ENCODE assay signal across 15 cellular contexts in the genomic region with DNA sequence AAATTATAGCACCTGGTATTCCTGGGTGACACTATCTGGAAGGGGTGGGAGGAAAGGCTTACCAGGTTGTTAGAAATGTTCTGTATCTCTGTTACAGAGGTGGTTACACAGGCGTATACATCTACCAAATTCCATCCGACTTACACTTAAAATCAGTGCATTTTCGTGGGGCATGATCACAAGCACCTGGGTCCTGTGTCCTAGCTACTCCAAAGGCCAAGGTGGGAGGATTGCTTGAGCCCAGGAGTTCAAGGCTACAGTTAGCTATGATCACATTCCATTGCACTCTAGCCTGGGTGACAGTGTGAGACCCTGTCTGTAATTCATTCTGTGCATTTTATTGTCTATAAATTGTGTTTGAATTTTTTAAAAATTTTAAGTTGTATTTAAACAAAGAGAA.
DNase-seq lines count a peak whose midpoint lies in the region; ATAC-seq, FAIRE-seq and TF ChIP-seq lines count a peak whose summit lies in the region.
"Had no signal": no experiment of that assay in that cellular context is flagged by ENCODE, and none has a peak within 500 bp of the region (broad histone marks: within the 10 kb centered on the region; RNA-seq: fewer than 3 reads in every experiment).

No MANE protein-coding gene starts in this region.

- H3K36me3 ChIP-seq in ascending aorta = peaks cover 0 to 9% of the 10 kb centered on the region in 2 donors
- H3K36me3 ChIP-seq in trophoblast cell (ENCODE audit: control insufficient read depth in 1 of 2, insufficient read depth in 2 of 2, low read length in 2 of 2) = peaks cover 12 to 29% of the 10 kb centered on the region in 2 experiments
- no peaks in the 10 kb centered on the region for H3K36me3 ChIP-seq in tibial artery
- no peaks in the 10 kb centered on the region for H3K36me3 ChIP-seq in ovary
- no peaks in the 10 kb centered on the region for H3K36me3 ChIP-seq in tibial nerve

- no peaks in the 10 kb centered on the region for H3K4me1 ChIP-seq in right cardiac atrium (ENCODE audit: control insufficient read depth, insufficient read depth, low read length)
- peaks cover 2 to 63% of the 10 kb centered on the region in 2 donors for H3K4me1 ChIP-seq in ascending aorta
- peaks cover 17 to 29% of the 10 kb centered on the region in 2 experiments for H3K4me1 ChIP-seq in trophoblast cell (ENCODE audit: control insufficient read depth in 1 of 2, insufficient read depth in 2 of 2, low read length in 2 of 2)
- H3K4me1 ChIP-seq in tibial artery = peaks cover 0 to 99% (median 32%) of the 10 kb centered on the region in 4 donors
- H3K4me1 ChIP-seq in ovary (ENCODE audit: insufficient read depth) = peaks cover 2% of the 10 kb centered on the region
- peaks cover 0 to 9% (median 0%) of the 10 kb centered on the region in 4 donors for H3K4me1 ChIP-seq in tibial nerve

- no peak overlapping the region for H2BK120ac ChIP-seq in trophoblast cell (ENCODE audit: insufficient read depth, low read length, poor library complexity)

- peaks cover 12% of the 10 kb centered on the region for H3K79me1 ChIP-seq in trophoblast cell (ENCODE audit: low read length)

- no peak overlapping the region for H3K18ac ChIP-seq in trophoblast cell (ENCODE audit: low read length)

- H3K9ac ChIP-seq in trophoblast cell (ENCODE audit: low read length) = no peak overlapping the region
- H3K9ac ChIP-seq: GM23248 had no signal

- H2BK5ac ChIP-seq in trophoblast cell (ENCODE audit: low read depth, low read length, poor library complexity) = no peak overlapping the region

- no peak overlapping the region for H3K14ac ChIP-seq in trophoblast cell (ENCODE audit: low read length)

- H2AK5ac ChIP-seq in trophoblast cell (ENCODE audit: low read length) = no peak overlapping the region

- TF ChIP-seq EP300 in ovary (IDR thresholded peaks at IDR 0.05) (no peak), tibial nerve (IDR thresholded peaks at IDR 0.05) (no peak)

- H3K23ac ChIP-seq in trophoblast cell (ENCODE audit: low read length) = no peak overlapping the region

- WGBS in right cardiac atrium = 90% methylated on average over 3 of the region's 3 CpGs
- no CpG with 5 or more reads among the region's 3 CpGs for WGBS in trophoblast cell (ENCODE audit: extremely low coverage, insufficient coverage, insufficient read length)
- WGBS in ovary, 3 donors = 70 to 86% (median 76%) methylated on average over 3 of the region's 3 CpGs
- 83 to 98% methylated on average over 3 of the region's 3 CpGs for WGBS in tibial nerve, 2 donors

- H4K12ac ChIP-seq in trophoblast cell (ENCODE audit: low read depth, low read length) = no peak overlapping the region

- no peak overlapping the region for H2BK12ac ChIP-seq in trophoblast cell (ENCODE audit: low read length)

- DNase-seq in right cardiac atrium = no peak
- DNase-seq in left cardiac atrium = no peak
- DNase-seq in ascending aorta (ENCODE audit: low spot score in 2 of 2) = no peak
- no peak for DNase-seq in trophoblast cell
- DNase-seq in tibial artery = no peak
- DNase-seq in ovary = no peak
- DNase-seq in HTR-8/SVneo (ENCODE audit: insufficient read length, low spot score) = no peak
- no peak for DNase-seq in tibial nerve (ENCODE audit: low spot score in 2 of 2)
- DNase-seq: ACHN; C1 segment of cervical spinal cord; CD4-positive, alpha-beta T cell; DMS79; GM23248 had no signal

- H3K9me3 ChIP-seq in right cardiac atrium (ENCODE audit: control insufficient read depth, low read length) (no peaks in the 10 kb centered on the region), ascending aorta (no peaks in the 10 kb centered on the region), trophoblast cell (ENCODE audit: insufficient read depth, low read depth, low read length) (no peaks in the 10 kb centered on the region), tibial artery (no peaks in the 10 kb centered on the region), ovary (no peaks in the 10 kb centered on the region), tibial nerve (no peaks in the 10 kb centered on the region)

- ATAC-seq in right cardiac atrium (no peak), left cardiac atrium (no peak)
- ATAC-seq: GM12878 had no signal

- intact Hi-C loops in right cardiac atrium (cut with DNase I) (no loop called here), left cardiac atrium (cut with DNase I) (no loop called here), ascending aorta (cut with DNase I) (no loop called here), tibial artery (cut with DNase I; ENCODE audit: low total_unique reads) (no loop called here), ovary (cut with DNase I) (no loop called here)

- H3K4me3 ChIP-seq in right cardiac atrium (ENCODE audit: low read length) (no peak overlapping the region), ascending aorta (no peak overlapping the region), trophoblast cell (ENCODE audit: low read depth, low read length) (no peak overlapping the region), tibial artery (no peak overlapping the region), ovary (no peak overlapping the region), tibial nerve (no peak overlapping the region)
- H3K4me3 ChIP-seq: GM12878, GM23248 had no signal

- H3K4me2 ChIP-seq in trophoblast cell (ENCODE audit: low read length) = no peak overlapping the region

- TF ChIP-seq POLR2A in ovary (IDR thresholded peaks at IDR 0.05) (no peak), tibial nerve (IDR thresholded peaks at IDR 0.05) (no peak)

- H4K8ac ChIP-seq in trophoblast cell (ENCODE audit: low read depth, low read length) = no peak overlapping the region

- no peak overlapping the region for H2AFZ ChIP-seq in trophoblast cell (ENCODE audit: insufficient read depth, low read length, poor library complexity)
- H2AFZ ChIP-seq: GM23248 had no signal

- no peak overlapping the region for H4K91ac ChIP-seq in trophoblast cell (ENCODE audit: low read depth, low read length)

- H3K4ac ChIP-seq in trophoblast cell (ENCODE audit: low read depth, low read length) = no peak overlapping the region

- peak overlapping the region; percentile 8 for H3K27ac ChIP-seq in right cardiac atrium (ENCODE audit: low read length)
- H3K27ac ChIP-seq in ascending aorta = peak overlapping the region; percentile 91 to 95
- H3K27ac ChIP-seq in trophoblast cell (ENCODE audit: low read depth, low read length) = peak overlapping the region; percentile 6
- H3K27ac ChIP-seq in tibial artery = peak overlapping the region; percentile 69 to 77
- H3K27ac ChIP-seq in ovary = no peak overlapping the region
- H3K27ac ChIP-seq in tibial nerve = no peak overlapping the region
- H3K27ac ChIP-seq: GM23248 had no signal

- H3K27me3 ChIP-seq in right cardiac atrium (ENCODE audit: control insufficient read depth, insufficient read depth) (no peaks in the 10 kb centered on the region), ascending aorta (no peaks in the 10 kb centered on the region), trophoblast cell (ENCODE audit: insufficient read depth, low read length) (no peaks in the 10 kb centered on the region), tibial artery (no peaks in the 10 kb centered on the region), ovary (no peaks in the 10 kb centered on the region), tibial nerve (no peaks in the 10 kb centered on the region)

- peaks cover 7% of the 10 kb centered on the region for H3K79me2 ChIP-seq in trophoblast cell (ENCODE audit: control insufficient read depth, insufficient read depth, low read length, poor library complexity)

- TF ChIP-seq CTCF in ascending aorta (IDR thresholded peaks at IDR 0.05) = no peak
- no peak for TF ChIP-seq CTCF in tibial artery (IDR thresholded peaks at IDR 0.05)
- no peak for TF ChIP-seq CTCF in ovary (IDR thresholded peaks at IDR 0.05)
- TF ChIP-seq CTCF in tibial nerve (IDR thresholded peaks at IDR 0.05) = no peak

- no peak for FAIRE-seq in HTR-8/SVneo (lab: Jason Lieb, UNC)
- FAIRE-seq: GM12878, GM18507 had no signal

Comparison
In these comparisons a context has a peak if more than half of its experiments do, and no peak if none do; other contexts are left out.
1. H3K27ac ChIP-seq: peak in right cardiac atrium (single experiment), ascending aorta (2 of 2), trophoblast cell (single experiment) and tibial artery (2 of 2); none in ovary (0 of 2) and tibial nerve (0 of 4).